ENCODE assay signal across 28 cellular contexts in genomic region chr4:147607463-147607862, GRCh38.
"Had no signal": no experiment of that assay in that cellular context is flagged by ENCODE, and none has a peak within 500 bp of the region (broad histone marks: within the 10 kb centered on the region; RNA-seq: fewer than 3 reads in every experiment).

No MANE protein-coding gene starts in this region.

- ATAC-seq: natural killer cell; psoas muscle; right cardiac atrium; sciatic nerve; stimulated activated memory B cell treated with anti-CD40 and anti-IgM and Interleukin-4, amounts not matched to agents 10 μg/mL and 1 μg/mL and 100 μg/mL, for 72 hours; stimulated activated naive CD8-positive, alpha-beta T cell treated with anti-CD3 and anti-CD28 coated beads, Interleukin-15, amount 100 ng/mL, for 72 hours; stimulated activated naive CD8-positive, alpha-beta T cell treated with anti-CD3 and anti-CD28 coated beads, Interleukin-15, Interleukin-2, amounts not matched to agents 100 U/mL and 50 U/mL, for 24 hours; upper lobe of right lung had no signal

- H2AFZ ChIP-seq: neural progenitor cell, parathyroid adenoma had no signal

- H3K27ac ChIP-seq: neural progenitor cell, ovary, parathyroid adenoma, psoas muscle, skin epidermis, spleen, suprapubic skin, testis, tibial artery, transverse colon, upper lobe of right lung, uterus had no signal

- H3K27me3 ChIP-seq: neural progenitor cell, ovary, suprapubic skin, testis, tibial artery, upper lobe of right lung, uterus had no signal

- H3K4me3 ChIP-seq: neural progenitor cell, ovary, psoas muscle, skin epidermis, smooth muscle cell, spleen, suprapubic skin, testis, tibial artery, transverse colon, upper lobe of right lung, uterus had no signal

- H3K4me2 ChIP-seq: neural progenitor cell, smooth muscle cell had no signal

- H3K9me3 ChIP-seq: ovary, psoas muscle, spleen, suprapubic skin, testis, tibial artery, transverse colon, upper lobe of right lung, uterus had no signal

- H3K36me3 ChIP-seq: neural progenitor cell, ovary, spleen, suprapubic skin, tibial artery, transverse colon, upper lobe of right lung, uterus had no signal

- DNase-seq: natural killer cell; occipital lobe; ovary; posterior cingulate gyrus; psoas muscle; right cardiac atrium; spleen; stimulated activated CD4-positive, alpha-beta T cell treated with anti-CD3 and anti-CD28 coated beads, Interleukin-12 subunit alpha, Interleukin-12 subunit beta, amount 100 ng/mL, for 4 hours; stimulated activated CD4-positive, alpha-beta T cell treated with anti-CD3 and anti-CD28 coated beads, Interleukin-1b, Interleukin-23, amount 100 ng/mL, for 48 hours; stimulated activated CD4-positive, alpha-beta T cell treated with anti-CD3 and anti-CD28 coated beads, Interleukin-4, amount 100 ng/mL, for 1 hour; stimulated activated CD4-positive, alpha-beta T cell treated with anti-CD3 and anti-CD28 coated beads, Interleukin-4, amount 100 ng/mL, for 4 hours; stimulated activated CD8-positive, alpha-beta memory T cell treated with anti-CD3 and anti-CD28 coated beads, Interleukin-4, amount 100 ng/mL, for 48 hours; stimulated activated naive CD4-positive, alpha-beta T cell; stimulated activated naive CD8-positive, alpha-beta T cell treated with anti-CD3 and anti-CD28 coated beads, Interleukin-15, amount 100 ng/mL, for 72 hours; stimulated activated naive CD8-positive, alpha-beta T cell treated with anti-CD3 and anti-CD28 coated beads, Interleukin-15, Interleukin-2, amounts not matched to agents 100 U/mL and 50 U/mL, for 24 hours; substantia nigra; testis; tibial artery; transverse colon; upper lobe of right lung; uterus had no signal

- H3K9ac ChIP-seq: neural progenitor cell, parathyroid adenoma had no signal

- H3K4me1 ChIP-seq: neural progenitor cell, parathyroid adenoma, psoas muscle, spleen, suprapubic skin, testis, tibial artery, transverse colon, upper lobe of right lung, uterus had no signal
